Comparison of ENCODE assay signal across 1 cellular context in the genomic region with DNA sequence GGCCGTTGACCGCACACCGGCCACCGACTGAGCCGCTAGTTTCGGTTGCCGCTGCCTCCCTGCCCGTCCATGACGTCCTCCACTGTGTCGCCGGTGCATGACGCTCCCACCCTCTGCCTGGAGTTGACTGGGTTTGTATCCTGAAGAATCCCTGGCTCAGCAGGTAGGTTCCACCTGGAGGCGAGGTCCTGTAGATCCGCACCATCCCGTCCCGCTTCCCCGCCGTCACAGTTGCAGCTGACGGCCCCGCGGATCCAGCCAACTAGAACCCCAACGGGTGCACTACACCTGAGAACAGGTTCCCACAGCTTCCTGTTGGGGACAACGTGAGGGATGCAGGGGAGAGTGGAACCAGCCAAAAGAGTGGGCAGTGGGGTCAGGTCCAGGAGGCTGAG.
TF ChIP-seq lines count a peak whose summit lies in the region.

No MANE protein-coding gene starts in this region.

TF ChIP-seq in K562, 482 proteins besides CTCF, POLR2A, EP300 and RAD21 (continued from another document and continues in another):
- TF ChIP-seq, protein P1, sequence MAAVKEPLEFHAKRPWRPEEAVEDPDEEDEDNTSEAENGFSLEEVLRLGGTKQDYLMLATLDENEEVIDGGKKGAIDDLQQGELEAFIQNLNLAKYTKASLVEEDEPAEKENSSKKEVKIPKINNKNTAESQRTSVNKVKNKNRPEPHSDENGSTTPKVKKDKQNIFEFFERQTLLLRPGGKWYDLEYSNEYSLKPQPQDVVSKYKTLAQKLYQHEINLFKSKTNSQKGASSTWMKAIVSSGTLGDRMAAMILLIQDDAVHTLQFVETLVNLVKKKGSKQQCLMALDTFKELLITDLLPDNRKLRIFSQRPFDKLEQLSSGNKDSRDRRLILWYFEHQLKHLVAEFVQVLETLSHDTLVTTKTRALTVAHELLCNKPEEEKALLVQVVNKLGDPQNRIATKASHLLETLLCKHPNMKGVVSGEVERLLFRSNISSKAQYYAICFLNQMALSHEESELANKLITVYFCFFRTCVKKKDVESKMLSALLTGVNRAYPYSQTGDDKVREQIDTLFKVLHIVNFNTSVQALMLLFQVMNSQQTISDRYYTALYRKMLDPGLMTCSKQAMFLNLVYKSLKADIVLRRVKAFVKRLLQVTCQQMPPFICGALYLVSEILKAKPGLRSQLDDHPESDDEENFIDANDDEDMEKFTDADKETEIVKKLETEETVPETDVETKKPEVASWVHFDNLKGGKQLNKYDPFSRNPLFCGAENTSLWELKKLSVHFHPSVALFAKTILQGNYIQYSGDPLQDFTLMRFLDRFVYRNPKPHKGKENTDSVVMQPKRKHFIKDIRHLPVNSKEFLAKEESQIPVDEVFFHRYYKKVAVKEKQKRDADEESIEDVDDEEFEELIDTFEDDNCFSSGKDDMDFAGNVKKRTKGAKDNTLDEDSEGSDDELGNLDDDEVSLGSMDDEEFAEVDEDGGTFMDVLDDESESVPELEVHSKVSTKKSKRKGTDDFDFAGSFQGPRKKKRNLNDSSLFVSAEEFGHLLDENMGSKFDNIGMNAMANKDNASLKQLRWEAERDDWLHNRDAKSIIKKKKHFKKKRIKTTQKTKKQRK (IDR thresholded peaks at IDR 0.05; ENCODE audit: borderline replicate concordance, low read depth, low read length): no peak
- TF ChIP-seq HDAC1 (IDR thresholded peaks at IDR 0.05) (0 out of 4 replicates have a peak, but pooled peaks of 1 of the 2 experiments have one; percentile 9), CEBPG (CRISPR knock-in tag; IDR thresholded peaks at IDR 0.05) (0 out of 2 replicates have a peak, but pooled peaks have one; percentile 5), CEBPG (tag; conservative IDR thresholded peaks at IDR 0.05 in 1 of 2, IDR thresholded peaks at IDR 0.05 in 1 of 2) (no peak), EZH2 (IDR thresholded peaks at IDR 0.05; ENCODE audit: borderline replicate concordance, low read depth, low read length) (no peak), TAF7 (tag; IDR thresholded peaks at IDR 0.05) (peak; percentile 80), HMG20A (CRISPR knock-in tag; conservative IDR thresholded peaks at IDR 0.05) (no peak), ESRRA (IDR thresholded peaks at IDR 0.05; ENCODE audit: borderline replicate concordance, low read depth) (no peak), HLTF (IDR thresholded peaks at IDR 0.05) (no peak), L3MBTL2 (IDR thresholded peaks at IDR 0.05) (no peak), ZNF436 (CRISPR knock-in tag; IDR thresholded peaks at IDR 0.05) (no peak), HDAC8 (tag; IDR thresholded peaks at IDR 0.05) (no peak), ZNF830 (CRISPR knock-in tag; IDR thresholded peaks at IDR 0.05) (no peak), HNRNPL (IDR thresholded peaks at IDR 0.05; ENCODE audit: low read depth, low read length) (no peak), EWSR1 (IDR thresholded peaks at IDR 0.05; ENCODE audit: borderline replicate concordance, low read depth, partially characterized antibody) (no peak), JUNB (CRISPR knock-in tag; conservative IDR thresholded peaks at IDR 0.05) (no peak), MYNN (IDR thresholded peaks at IDR 0.05) (no peak), MYNN (CRISPR knock-in tag; IDR thresholded peaks at IDR 0.05) (no peak), NEUROD1 (IDR thresholded peaks at IDR 0.05; ENCODE audit: borderline replicate concordance, low read depth, low read length, partially characterized antibody) (no peak), POLR3A (IDR thresholded peaks at IDR 0.05; ENCODE audit: borderline replicate concordance, extremely low read depth, insufficient read depth, insufficient read length) (no peak), TCFL5 (CRISPR knock-in tag; conservative IDR thresholded peaks at IDR 0.05) (no peak), PCBP1 (IDR thresholded peaks at IDR 0.05; ENCODE audit: low read depth, low read length, poor library complexity, severe bottlenecking) (no peak), ZNF175 (CRISPR knock-in tag; IDR thresholded peaks at IDR 0.05; ENCODE audit: low read depth) (no peak), ZNF239 (CRISPR knock-in tag; IDR thresholded peaks at IDR 0.05) (no peak), ZNF124 (CRISPR knock-in tag; IDR thresholded peaks at IDR 0.05) (no peak), NFRKB (IDR thresholded peaks at IDR 0.05; ENCODE audit: low read depth) (no peak; the same call in 1 of the 2 replicates), ZNF347 (CRISPR knock-in tag; IDR thresholded peaks at IDR 0.05; ENCODE audit: low read depth) (no peak), ZNF76 (CRISPR knock-in tag; IDR thresholded peaks at IDR 0.05; ENCODE audit: borderline replicate concordance) (no peak), ZNF551 (CRISPR knock-in tag; IDR thresholded peaks at IDR 0.05) (no peak), ZNF146 (CRISPR knock-in tag; IDR thresholded peaks at IDR 0.05; ENCODE audit: unreplicated experiment) (no peak), EGR1 (conservative IDR thresholded peaks at IDR 0.05) (no peak), IFI16 (CRISPR knock-in tag; IDR thresholded peaks at IDR 0.05) (no peak), BRD9 (IDR thresholded peaks at IDR 0.05; ENCODE audit: low read depth, partially characterized antibody) (no peak), ETV5 (CRISPR knock-in tag; IDR thresholded peaks at IDR 0.05; ENCODE audit: low read depth) (no peak), DDX20 (tag; IDR thresholded peaks at IDR 0.05; ENCODE audit: low read depth) (no peak), TAF1 (IDR thresholded peaks at IDR 0.05; ENCODE audit: control insufficient read depth, extremely low read depth, insufficient read depth, low read length, severe bottlenecking) (peak; percentile 15)
- TF ChIP-seq, protein P2, sequence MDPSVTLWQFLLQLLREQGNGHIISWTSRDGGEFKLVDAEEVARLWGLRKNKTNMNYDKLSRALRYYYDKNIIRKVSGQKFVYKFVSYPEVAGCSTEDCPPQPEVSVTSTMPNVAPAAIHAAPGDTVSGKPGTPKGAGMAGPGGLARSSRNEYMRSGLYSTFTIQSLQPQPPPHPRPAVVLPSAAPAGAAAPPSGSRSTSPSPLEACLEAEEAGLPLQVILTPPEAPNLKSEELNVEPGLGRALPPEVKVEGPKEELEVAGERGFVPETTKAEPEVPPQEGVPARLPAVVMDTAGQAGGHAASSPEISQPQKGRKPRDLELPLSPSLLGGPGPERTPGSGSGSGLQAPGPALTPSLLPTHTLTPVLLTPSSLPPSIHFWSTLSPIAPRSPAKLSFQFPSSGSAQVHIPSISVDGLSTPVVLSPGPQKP (CRISPR knock-in tag; IDR thresholded peaks at IDR 0.05): no peak
- TF ChIP-seq, protein P3, sequence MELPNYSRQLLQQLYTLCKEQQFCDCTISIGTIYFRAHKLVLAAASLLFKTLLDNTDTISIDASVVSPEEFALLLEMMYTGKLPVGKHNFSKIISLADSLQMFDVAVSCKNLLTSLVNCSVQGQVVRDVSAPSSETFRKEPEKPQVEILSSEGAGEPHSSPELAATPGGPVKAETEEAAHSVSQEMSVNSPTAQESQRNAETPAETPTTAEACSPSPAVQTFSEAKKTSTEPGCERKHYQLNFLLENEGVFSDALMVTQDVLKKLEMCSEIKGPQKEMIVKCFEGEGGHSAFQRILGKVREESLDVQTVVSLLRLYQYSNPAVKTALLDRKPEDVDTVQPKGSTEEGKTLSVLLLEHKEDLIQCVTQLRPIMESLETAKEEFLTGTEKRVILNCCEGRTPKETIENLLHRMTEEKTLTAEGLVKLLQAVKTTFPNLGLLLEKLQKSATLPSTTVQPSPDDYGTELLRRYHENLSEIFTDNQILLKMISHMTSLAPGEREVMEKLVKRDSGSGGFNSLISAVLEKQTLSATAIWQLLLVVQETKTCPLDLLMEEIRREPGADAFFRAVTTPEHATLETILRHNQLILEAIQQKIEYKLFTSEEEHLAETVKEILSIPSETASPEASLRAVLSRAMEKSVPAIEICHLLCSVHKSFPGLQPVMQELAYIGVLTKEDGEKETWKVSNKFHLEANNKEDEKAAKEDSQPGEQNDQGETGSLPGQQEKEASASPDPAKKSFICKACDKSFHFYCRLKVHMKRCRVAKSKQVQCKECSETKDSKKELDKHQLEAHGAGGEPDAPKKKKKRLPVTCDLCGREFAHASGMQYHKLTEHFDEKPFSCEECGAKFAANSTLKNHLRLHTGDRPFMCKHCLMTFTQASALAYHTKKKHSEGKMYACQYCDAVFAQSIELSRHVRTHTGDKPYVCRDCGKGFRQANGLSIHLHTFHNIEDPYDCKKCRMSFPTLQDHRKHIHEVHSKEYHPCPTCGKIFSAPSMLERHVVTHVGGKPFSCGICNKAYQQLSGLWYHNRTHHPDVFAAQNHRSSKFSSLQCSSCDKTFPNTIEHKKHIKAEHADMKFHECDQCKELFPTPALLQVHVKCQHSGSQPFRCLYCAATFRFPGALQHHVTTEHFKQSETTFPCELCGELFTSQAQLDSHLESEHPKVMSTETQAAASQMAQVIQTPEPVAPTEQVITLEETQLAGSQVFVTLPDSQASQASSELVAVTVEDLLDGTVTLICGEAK (IDR thresholded peaks at IDR 0.05): no peak
- TF ChIP-seq, protein P3 (CRISPR knock-in tag; IDR thresholded peaks at IDR 0.05): no peak
- TF ChIP-seq, protein P4, sequence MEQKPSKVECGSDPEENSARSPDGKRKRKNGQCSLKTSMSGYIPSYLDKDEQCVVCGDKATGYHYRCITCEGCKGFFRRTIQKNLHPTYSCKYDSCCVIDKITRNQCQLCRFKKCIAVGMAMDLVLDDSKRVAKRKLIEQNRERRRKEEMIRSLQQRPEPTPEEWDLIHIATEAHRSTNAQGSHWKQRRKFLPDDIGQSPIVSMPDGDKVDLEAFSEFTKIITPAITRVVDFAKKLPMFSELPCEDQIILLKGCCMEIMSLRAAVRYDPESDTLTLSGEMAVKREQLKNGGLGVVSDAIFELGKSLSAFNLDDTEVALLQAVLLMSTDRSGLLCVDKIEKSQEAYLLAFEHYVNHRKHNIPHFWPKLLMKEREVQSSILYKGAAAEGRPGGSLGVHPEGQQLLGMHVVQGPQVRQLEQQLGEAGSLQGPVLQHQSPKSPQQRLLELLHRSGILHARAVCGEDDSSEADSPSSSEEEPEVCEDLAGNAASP (IDR thresholded peaks at IDR 0.05): no peak
- TF ChIP-seq, protein P5, sequence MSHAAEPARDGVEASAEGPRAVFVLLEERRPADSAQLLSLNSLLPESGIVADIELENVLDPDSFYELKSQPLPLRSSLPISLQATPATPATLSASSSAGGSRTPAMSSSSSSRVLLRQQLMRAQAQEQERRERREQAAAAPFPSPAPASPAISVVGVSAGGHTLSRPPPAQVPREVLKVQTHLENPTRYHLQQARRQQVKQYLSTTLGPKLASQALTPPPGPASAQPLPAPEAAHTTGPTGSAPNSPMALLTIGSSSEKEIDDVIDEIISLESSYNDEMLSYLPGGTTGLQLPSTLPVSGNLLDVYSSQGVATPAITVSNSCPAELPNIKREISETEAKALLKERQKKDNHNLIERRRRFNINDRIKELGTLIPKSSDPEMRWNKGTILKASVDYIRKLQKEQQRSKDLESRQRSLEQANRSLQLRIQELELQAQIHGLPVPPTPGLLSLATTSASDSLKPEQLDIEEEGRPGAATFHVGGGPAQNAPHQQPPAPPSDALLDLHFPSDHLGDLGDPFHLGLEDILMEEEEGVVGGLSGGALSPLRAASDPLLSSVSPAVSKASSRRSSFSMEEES (CRISPR knock-in tag; IDR thresholded peaks at IDR 0.05): no peak
- TF ChIP-seq, protein P6, sequence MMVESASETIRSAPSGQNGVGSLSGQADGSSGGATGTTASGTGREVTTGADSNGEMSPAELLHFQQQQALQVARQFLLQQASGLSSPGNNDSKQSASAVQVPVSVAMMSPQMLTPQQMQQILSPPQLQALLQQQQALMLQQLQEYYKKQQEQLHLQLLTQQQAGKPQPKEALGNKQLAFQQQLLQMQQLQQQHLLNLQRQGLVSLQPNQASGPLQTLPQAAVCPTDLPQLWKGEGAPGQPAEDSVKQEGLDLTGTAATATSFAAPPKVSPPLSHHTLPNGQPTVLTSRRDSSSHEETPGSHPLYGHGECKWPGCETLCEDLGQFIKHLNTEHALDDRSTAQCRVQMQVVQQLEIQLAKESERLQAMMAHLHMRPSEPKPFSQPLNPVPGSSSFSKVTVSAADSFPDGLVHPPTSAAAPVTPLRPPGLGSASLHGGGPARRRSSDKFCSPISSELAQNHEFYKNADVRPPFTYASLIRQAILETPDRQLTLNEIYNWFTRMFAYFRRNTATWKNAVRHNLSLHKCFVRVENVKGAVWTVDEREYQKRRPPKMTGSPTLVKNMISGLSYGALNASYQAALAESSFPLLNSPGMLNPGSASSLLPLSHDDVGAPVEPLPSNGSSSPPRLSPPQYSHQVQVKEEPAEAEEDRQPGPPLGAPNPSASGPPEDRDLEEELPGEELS (CRISPR knock-in tag; IDR thresholded peaks at IDR 0.05; ENCODE audit: borderline replicate concordance): no peak
- TF ChIP-seq, protein P7, sequence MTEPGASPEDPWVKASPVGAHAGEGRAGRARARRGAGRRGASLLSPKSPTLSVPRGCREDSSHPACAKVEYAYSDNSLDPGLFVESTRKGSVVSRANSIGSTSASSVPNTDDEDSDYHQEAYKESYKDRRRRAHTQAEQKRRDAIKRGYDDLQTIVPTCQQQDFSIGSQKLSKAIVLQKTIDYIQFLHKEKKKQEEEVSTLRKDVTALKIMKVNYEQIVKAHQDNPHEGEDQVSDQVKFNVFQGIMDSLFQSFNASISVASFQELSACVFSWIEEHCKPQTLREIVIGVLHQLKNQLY (CRISPR knock-in tag; conservative IDR thresholded peaks at IDR 0.05): no peak
- TF ChIP-seq, protein P8, sequence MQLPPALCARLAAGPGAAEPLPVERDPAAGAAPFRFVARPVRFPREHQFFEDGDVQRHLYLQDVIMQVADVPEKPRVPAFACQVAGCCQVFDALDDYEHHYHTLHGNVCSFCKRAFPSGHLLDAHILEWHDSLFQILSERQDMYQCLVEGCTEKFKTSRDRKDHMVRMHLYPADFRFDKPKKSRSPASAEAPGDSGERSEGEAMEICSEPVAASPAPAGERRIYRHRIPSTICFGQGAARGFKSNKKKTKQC (CRISPR knock-in tag; IDR thresholded peaks at IDR 0.05): no peak
